ENCODE assay signal across 1 cellular context in genomic region chr3:43996379-43997301, GRCh38.
TF ChIP-seq lines count a peak whose summit lies in the region.

No MANE protein-coding gene starts in this region.

TF ChIP-seq in GM12878, 131 proteins besides CTCF, POLR2A, EP300 and RAD21 (continued from another document):
- TF ChIP-seq SKIL (IDR thresholded peaks at IDR 0.05; ENCODE audit: low read depth, poor library complexity, severe bottlenecking) (no peak), EZH2 (IDR thresholded peaks at IDR 0.05; ENCODE audit: borderline replicate concordance, control insufficient read depth, low read depth, low read length) (no peak)
